Comparison of ENCODE assay signal across 9 cellular contexts in genomic region chr1:182029379-182030331, GRCh38. TPM values are rescaled to one million over a fixed set of nuclear protein-coding genes. Genes with fewer than 3 reads are reported as not detected.
DNase-seq lines count a peak whose midpoint lies in the region; ATAC-seq and TF ChIP-seq lines count a peak whose summit lies in the region.
"Had no signal": no experiment of that assay in that cellular context is flagged by ENCODE, and none has a peak within 500 bp of the region (broad histone marks: within the 10 kb centered on the region; RNA-seq: fewer than 3 reads in every experiment).

No MANE protein-coding gene starts in this region.

- no peaks in the 10 kb centered on the region for H3K36me3 Mint-ChIP-seq in chondrocyte (ENCODE audit: low read depth)

- no peaks in the 10 kb centered on the region for H3K36me3 ChIP-seq in kidney epithelial cell (ENCODE audit: control insufficient read depth, insufficient read depth, low read length)

- ATAC-seq in GM19035 (IDR thresholded peaks at IDR 0.05; ENCODE audit: unreplicated experiment) = peak; percentile 96
- ATAC-seq in HG03354 (IDR thresholded peaks at IDR 0.05; ENCODE audit: poor library complexity, severe bottlenecking, unreplicated experiment) = peak; percentile 97

- peak; percentile 77 for TF ChIP-seq CTCF in chondrocyte (IDR thresholded peaks at IDR 0.05)
- TF ChIP-seq CTCF in kidney epithelial cell (IDR thresholded peaks at IDR 0.05; ENCODE audit: insufficient read depth, low read length, poor library complexity, severe bottlenecking) = peak; percentile 47

- peak overlapping the region; percentile 78 for H3K4me3 ChIP-seq in kidney epithelial cell (ENCODE audit: low read depth, low read length)

- peak; percentile 95 for DNase-seq in AG20443 (ENCODE audit: low spot score)
- peak; percentile 89 to 96 for DNase-seq in NCI-H446 (lab: John Stamatoyannopoulos, UW)
- DNase-seq in activated CD4-positive, CD25-positive, alpha-beta regulatory T cell treated with anti-CD3 and anti-CD28 coated beads, Interleukin-2, amount 50 U/mL, for 72 hours = peak; percentile 97
- DNase-seq in chondrocyte (ENCODE audit: low spot score) = peak; percentile 97
- DNase-seq in kidney epithelial cell (ENCODE audit: low read depth) = peak; percentile 91
- peak; percentile 98 for DNase-seq in stimulated activated CD4-positive, alpha-beta T cell treated with anti-CD3 and anti-CD28 coated beads, Interleukin-15, amount 100 ng/mL, for 24 hours

- H3K9me3 Mint-ChIP-seq in chondrocyte (ENCODE audit: low read depth) = peaks cover 2% of the 10 kb centered on the region

- peak overlapping the region; percentile 96 for H3K4me3 Mint-ChIP-seq in chondrocyte (ENCODE audit: unreplicated experiment)

- H3K4me1 Mint-ChIP-seq in chondrocyte (ENCODE audit: low read depth) = peaks cover 10% of the 10 kb centered on the region

- peaks cover 4% of the 10 kb centered on the region for H3K27me3 Mint-ChIP-seq in chondrocyte (ENCODE audit: low read depth)

- peak overlapping the region; percentile 94 for H3K27ac Mint-ChIP-seq in chondrocyte (ENCODE audit: unreplicated experiment)

- H3K27me3 ChIP-seq in kidney epithelial cell (ENCODE audit: control insufficient read depth, insufficient read depth, low read length) = no peaks in the 10 kb centered on the region

RNA-seq across cellular contexts. Expression of gene ZNF648, which starts 31.9 kb away (rescaled TPM):
- not detected in 3 replicates for total RNA-seq in chondrocyte
- 1.0 and 1.1 TPM in 2 replicates for total RNA-seq in kidney epithelial cell
- total RNA-seq: activated CD8-positive, alpha-beta memory T cell treated with anti-CD3 and anti-CD28 coated beads for 36 hours had no signal

Comparison
In these comparisons a context has a peak if more than half of its experiments do, and no peak if none do; other contexts are left out.
1. Peak in every context shown above with its lines: DNase-seq, ATAC-seq and H3K4me3 ChIP-seq.